ENCODE assay signal across 9 cellular contexts in genomic region chr17:2172447-2172938, GRCh38.
DNase-seq lines count a peak whose midpoint lies in the region; ATAC-seq, FAIRE-seq and TF ChIP-seq lines count a peak whose summit lies in the region.
"Had no signal": no experiment of that assay in that cellular context is flagged by ENCODE, and none has a peak within 500 bp of the region (broad histone marks: within the 10 kb centered on the region; RNA-seq: fewer than 3 reads in every experiment).

No MANE protein-coding gene starts in this region.

- no peak for FAIRE-seq in RCC 7860 (lab: Jason Lieb, UNC)

- TF ChIP-seq CTCF in endodermal cell (conservative IDR thresholded peaks at IDR 0.05) (no peak), upper lobe of right lung (IDR thresholded peaks at IDR 0.05) (no peak)

- no peak overlapping the region for H3K9ac ChIP-seq in endodermal cell (ENCODE audit: extremely low read depth, low read length, poor library complexity, severe bottlenecking)
- H3K9ac ChIP-seq in mucosa of stomach (ENCODE audit: low read length): peak overlapping the region; percentile 53

- H3K36me3 Mint-ChIP-seq in endodermal cell (ENCODE audit: low read depth): peaks cover 42% of the 10 kb centered on the region

- intact Hi-C loops in upper lobe of right lung (cut with DNase I): no loop called here

- H3K36me3 ChIP-seq in endodermal cell (ENCODE audit: control insufficient read depth, insufficient read depth, low read length) (peaks cover 82% of the 10 kb centered on the region), mucosa of stomach (ENCODE audit: control insufficient read depth, insufficient read depth, low read length) (no peaks in the 10 kb centered on the region), upper lobe of right lung (peaks cover 6% of the 10 kb centered on the region)

- peak overlapping the region; percentile 71 for H3K27ac Mint-ChIP-seq in endodermal cell
- H3K27ac Mint-ChIP-seq: activated CD8-positive, alpha-beta memory T cell treated with anti-CD3 and anti-CD28 coated beads, Interleukin-2, amount 10 ng/mL, durations not matched to agents 7 days and 5 days had no signal

- 46 to 78% methylated on average over 7 to 11 of the region's 11 CpGs for WGBS in endodermal cell (ENCODE audit: insufficient coverage in 1 of 2, insufficient read length in 1 of 2), 2 experiments

- no peaks in the 10 kb centered on the region for H3K9me3 Mint-ChIP-seq in endodermal cell

- H3K4me3 Mint-ChIP-seq in endodermal cell: no peak overlapping the region
- H3K4me3 Mint-ChIP-seq: activated CD8-positive, alpha-beta memory T cell treated with anti-CD3 and anti-CD28 coated beads, Interleukin-2, amount 10 ng/mL, durations not matched to agents 7 days and 5 days had no signal

- H3K27me3 ChIP-seq in endodermal cell (ENCODE audit: control insufficient read depth, insufficient read depth, low read length, poor library complexity, severe bottlenecking) (no peaks in the 10 kb centered on the region), mucosa of stomach (ENCODE audit: control insufficient read depth, insufficient read depth, low read length) (no peaks in the 10 kb centered on the region), upper lobe of right lung (no peaks in the 10 kb centered on the region)

- peak; percentile 15 for ATAC-seq in upper lobe of right lung
- ATAC-seq in HG02938 (IDR thresholded peaks at IDR 0.05; ENCODE audit: unreplicated experiment): no peak
- ATAC-seq in HG03095 (IDR thresholded peaks at IDR 0.05; ENCODE audit: unreplicated experiment): no peak
- ATAC-seq: activated CD8-positive, alpha-beta memory T cell treated with anti-CD3 and anti-CD28 coated beads, Interleukin-2, amount 10 ng/mL, durations not matched to agents 7 days and 5 days had no signal

- H3K9me3 ChIP-seq in endodermal cell (ENCODE audit: control insufficient read depth, low read length) (no peaks in the 10 kb centered on the region), mucosa of stomach (ENCODE audit: control insufficient read depth, low read length) (no peaks in the 10 kb centered on the region), upper lobe of right lung (no peaks in the 10 kb centered on the region)

- DNase-seq in RCC 7860 (ENCODE audit: low spot score): peak; percentile 57
- no peak for DNase-seq in endodermal cell
- DNase-seq in upper lobe of right lung: no peak
- no peak for DNase-seq in SKM-1 treated with dmso at 0.1 percent for 144 hours (lab: John Stamatoyannopoulos, UW; ENCODE audit: unreplicated experiment)
- DNase-seq in stimulated activated CD4-positive, alpha-beta T cell treated with anti-CD3 and anti-CD28 coated beads, Interleukin-4, amount 100 ng/mL, for 24 hours: no peak
- DNase-seq: activated CD8-positive, alpha-beta memory T cell treated with anti-CD3 and anti-CD28 coated beads, Interleukin-2, amount 10 ng/mL, durations not matched to agents 7 days and 5 days had no signal

- no peak overlapping the region for H3K4me3 ChIP-seq in endodermal cell (ENCODE audit: low read length)
- H3K4me3 ChIP-seq in mucosa of stomach (ENCODE audit: low read length): no peak overlapping the region
- H3K4me3 ChIP-seq in upper lobe of right lung: no peak overlapping the region

- no peaks in the 10 kb centered on the region for H3K27me3 Mint-ChIP-seq in endodermal cell (ENCODE audit: insufficient read depth)
- H3K27me3 Mint-ChIP-seq: activated CD8-positive, alpha-beta memory T cell treated with anti-CD3 and anti-CD28 coated beads, Interleukin-2, amount 10 ng/mL, durations not matched to agents 7 days and 5 days had no signal

- H3K4me1 ChIP-seq in endodermal cell (ENCODE audit: control insufficient read depth, insufficient read depth, low read length) (peaks cover 13% of the 10 kb centered on the region), mucosa of stomach (ENCODE audit: control insufficient read depth, insufficient read depth, low read length) (peaks cover 33% of the 10 kb centered on the region), upper lobe of right lung (peaks cover 60% of the 10 kb centered on the region)

- H3K4me1 Mint-ChIP-seq in endodermal cell: peaks cover 26% of the 10 kb centered on the region

- peak overlapping the region; percentile 36 for H3K27ac ChIP-seq in endodermal cell (ENCODE audit: low read depth, low read length)
- peak overlapping the region; percentile 80 for H3K27ac ChIP-seq in upper lobe of right lung
